2 cellular contexts compared by ENCODE assay signal in the genomic region with DNA sequence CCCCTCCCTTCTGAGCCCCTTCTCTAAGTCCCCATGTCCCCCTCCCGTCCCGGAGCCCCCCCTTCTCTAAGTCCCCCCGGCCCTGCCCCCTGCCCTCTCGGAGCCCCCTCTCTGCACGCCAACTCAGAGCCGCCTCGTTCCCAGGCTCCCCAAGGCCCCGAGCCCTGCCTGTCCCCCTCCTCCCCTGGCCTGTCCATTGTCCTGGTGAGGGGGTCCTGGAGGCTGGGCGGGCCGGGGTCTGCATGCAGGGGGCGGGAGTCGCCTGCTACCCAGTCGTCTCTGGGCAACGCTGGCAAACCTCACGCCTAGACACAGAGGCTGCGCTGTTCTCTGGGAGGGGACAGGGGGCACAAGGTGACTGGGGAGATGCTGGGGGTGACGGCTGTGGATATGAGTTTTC.
TF ChIP-seq lines count a peak whose summit lies in the region.

No MANE protein-coding gene starts in this region.

TF ChIP-seq in HCT116, 20 proteins besides CTCF, POLR2A, EP300 and RAD21 (continued from another document):
- no peak for TF ChIP-seq ZBTB33 (IDR thresholded peaks at IDR 0.05; ENCODE audit: extremely low read depth, insufficient replicate concordance, low read length)
- no peak for TF ChIP-seq ZFX (IDR thresholded peaks at IDR 0.05)
- no peak for TF ChIP-seq ATF3 (IDR thresholded peaks at IDR 0.05)
- no peak for TF ChIP-seq YY1 (IDR thresholded peaks at IDR 0.05; ENCODE audit: extremely low read depth, insufficient replicate concordance, low read depth, low read length)
- TF ChIP-seq CEBPB (IDR thresholded peaks at IDR 0.05; ENCODE audit: low read depth) = no peak

TF ChIP-seq in WTC11, 78 proteins besides CTCF, POLR2A, EP300 and RAD21 (continued from another document):
- TF ChIP-seq STAT6 (CRISPR knock-in tag; conservative IDR thresholded peaks at IDR 0.05; ENCODE audit: low read depth) = no peak
